ENCODE assay signal across 17 cellular contexts in genomic region chr2:128311216-128311754, GRCh38. TPM values are rescaled to one million over a fixed set of nuclear protein-coding genes. Genes with fewer than 3 reads are reported as not detected.
DNase-seq lines count a peak whose midpoint lies in the region; ATAC-seq and TF ChIP-seq lines count a peak whose summit lies in the region.
"Had no signal": no experiment of that assay in that cellular context is flagged by ENCODE, and none has a peak within 500 bp of the region (broad histone marks: within the 10 kb centered on the region; RNA-seq: fewer than 3 reads in every experiment).

No MANE protein-coding gene starts in this region.

- H3K9me3 Mint-ChIP-seq in GM23338 = no peaks in the 10 kb centered on the region
- H3K9me3 Mint-ChIP-seq in endodermal cell = no peaks in the 10 kb centered on the region
- H3K9me3 Mint-ChIP-seq: activated naive CD8-positive, alpha-beta T cell treated with anti-CD3 and anti-CD28 coated beads, Interleukin-2, amount 10 ng/mL, durations not matched to agents 7 days and 5 days; activated T-cell treated with anti-CD3 and anti-CD28 coated beads, Interleukin-2, amount 50 U/mL, for 4 hours; CD14-positive monocyte; memory B cell; T-cell had no signal

- H3K79me2 ChIP-seq in GM23338 (replicated peaks; ENCODE audit: insufficient read depth) (peaks cover 100% of the 10 kb centered on the region), osteoblast (ENCODE audit: insufficient read depth, low read length) (peaks cover 41% of the 10 kb centered on the region)

- H2AFZ ChIP-seq in GM23338 (no peak overlapping the region), osteoblast (ENCODE audit: low read length) (no peak overlapping the region)

- H3K4me1 Mint-ChIP-seq in GM23338 (peaks cover 53% of the 10 kb centered on the region), endodermal cell (peaks cover 73% of the 10 kb centered on the region)

- H3K36me3 Mint-ChIP-seq in GM23338 (ENCODE audit: low read depth) (peaks cover 15% of the 10 kb centered on the region), endodermal cell (ENCODE audit: low read depth) (peaks cover 20% of the 10 kb centered on the region)
- H3K36me3 Mint-ChIP-seq: activated naive CD8-positive, alpha-beta T cell treated with anti-CD3 and anti-CD28 coated beads, Interleukin-2, amount 10 ng/mL, durations not matched to agents 7 days and 5 days; T-cell had no signal

- H3K27ac Mint-ChIP-seq in GM23338 (peak overlapping the region; percentile 14; the same call in 1 of the 2 replicates), endodermal cell (no peak overlapping the region)
- H3K27ac Mint-ChIP-seq: activated naive CD8-positive, alpha-beta T cell treated with anti-CD3 and anti-CD28 coated beads, Interleukin-2, amount 10 ng/mL, durations not matched to agents 7 days and 5 days; memory B cell; T-cell had no signal

- H3K4me3 ChIP-seq in GM23338 (no peak overlapping the region), endodermal cell (ENCODE audit: low read length) (no peak overlapping the region), osteoblast (ENCODE audit: insufficient read depth, low read length) (no peak overlapping the region)
- H3K4me3 ChIP-seq: body of pancreas, K562 had no signal

- WGBS in endodermal cell (ENCODE audit: insufficient coverage in 1 of 2, insufficient read length in 1 of 2), 2 experiments = 91 to 100% methylated on average over 2 to 7 of the region's 7 CpGs

- no peaks in the 10 kb centered on the region for H3K9me2 ChIP-seq in GM23338 (ENCODE audit: insufficient read depth)

- H3K9me3 ChIP-seq in endodermal cell (ENCODE audit: control insufficient read depth, low read length) = no peaks in the 10 kb centered on the region
- no peaks in the 10 kb centered on the region for H3K9me3 ChIP-seq in osteoblast (ENCODE audit: low read depth, low read length)
- H3K9me3 ChIP-seq: body of pancreas had no signal

- H3K27me3 ChIP-seq in GM23338 (ENCODE audit: insufficient read depth) = no peaks in the 10 kb centered on the region
- no peaks in the 10 kb centered on the region for H3K27me3 ChIP-seq in endodermal cell (ENCODE audit: control insufficient read depth, insufficient read depth, low read length, poor library complexity, severe bottlenecking)
- no peaks in the 10 kb centered on the region for H3K27me3 ChIP-seq in osteoblast (ENCODE audit: insufficient read depth, low read length)
- H3K27me3 ChIP-seq: body of pancreas had no signal

- TF ChIP-seq CTCF in GM23338 (conservative IDR thresholded peaks at IDR 0.05; ENCODE audit: low read depth in 2 of 2) (no peak), endodermal cell (conservative IDR thresholded peaks at IDR 0.05) (no peak), osteoblast (IDR thresholded peaks at IDR 0.05; ENCODE audit: extremely low read depth, low read depth, low read length) (no peak)

- no peaks in the 10 kb centered on the region for H3F3A ChIP-seq in GM23338 (replicated peaks; ENCODE audit: low read depth)

- H3K4me1 ChIP-seq in GM23338 (ENCODE audit: insufficient read depth) = peaks cover 20% of the 10 kb centered on the region
- peaks cover 52% of the 10 kb centered on the region for H3K4me1 ChIP-seq in endodermal cell (ENCODE audit: control insufficient read depth, insufficient read depth, low read length)
- peaks cover 21% of the 10 kb centered on the region for H3K4me1 ChIP-seq in osteoblast (ENCODE audit: insufficient read depth, low read length)

- H3K36me3 ChIP-seq in GM23338 (ENCODE audit: insufficient read depth) = no peaks in the 10 kb centered on the region
- peaks cover 87% of the 10 kb centered on the region for H3K36me3 ChIP-seq in endodermal cell (ENCODE audit: control insufficient read depth, insufficient read depth, low read length)
- peaks cover 6% of the 10 kb centered on the region for H3K36me3 ChIP-seq in osteoblast (ENCODE audit: insufficient read depth, low read length)

- peaks cover 6% of the 10 kb centered on the region for H3K27me3 Mint-ChIP-seq in GM23338 (ENCODE audit: insufficient read depth, low read depth, poor library complexity)
- H3K27me3 Mint-ChIP-seq in endodermal cell (ENCODE audit: insufficient read depth) = no peaks in the 10 kb centered on the region
- H3K27me3 Mint-ChIP-seq: activated naive CD8-positive, alpha-beta T cell treated with anti-CD3 and anti-CD28 coated beads, Interleukin-2, amount 10 ng/mL, durations not matched to agents 7 days and 5 days; memory B cell; T-cell had no signal

- DNase-seq in activated CD8-positive, alpha-beta memory T cell treated with anti-CD3 and anti-CD28 coated beads for 24 hours = peak; percentile 47
- no peak for DNase-seq in activated CD8-positive, alpha-beta memory T cell treated with anti-CD3 and anti-CD28 coated beads, Interleukin-2, amount 50 U/mL, for 4 hours
- DNase-seq in GM23338 (ENCODE audit: low spot score) = no peak
- DNase-seq in endodermal cell = peak; percentile 41
- peak; percentile 68 for DNase-seq in osteoblast (ENCODE audit: insufficient read length, low spot score, missing footprints)
- DNase-seq in T-helper 9 cell = no peak
- DNase-seq in NCI-H2171 (lab: John Stamatoyannopoulos, UW) = no peak
- no peak for DNase-seq in kidney tubule cell (ENCODE audit: low spot score)
- DNase-seq: NCI-H187, NCI-H446 treated with DMSO at 0.1 percent for 48 hours had no signal

- H4K20me1 ChIP-seq in GM23338 (replicated peaks; ENCODE audit: insufficient read depth) = peaks cover 83% of the 10 kb centered on the region
- H4K20me1 ChIP-seq in osteoblast (ENCODE audit: insufficient read depth, low read length) = peaks cover 57% of the 10 kb centered on the region

- no peak overlapping the region for H3K4me3 Mint-ChIP-seq in GM23338
- H3K4me3 Mint-ChIP-seq in endodermal cell = no peak overlapping the region
- H3K4me3 Mint-ChIP-seq: activated naive CD8-positive, alpha-beta T cell treated with anti-CD3 and anti-CD28 coated beads, Interleukin-2, amount 10 ng/mL, durations not matched to agents 7 days and 5 days; activated T-cell treated with anti-CD3 and anti-CD28 coated beads, Interleukin-2, amount 50 U/mL, for 4 hours; CD14-positive monocyte; memory B cell; T-cell had no signal

- no peak for ATAC-seq in GM23338
- ATAC-seq: activated T-cell treated with anti-CD3 and anti-CD28 coated beads, Interleukin-2, amount 50 U/mL, for 4 hours; body of pancreas; K562; T-cell had no signal

- H3K4me2 ChIP-seq in GM23338 = no peak overlapping the region
- no peak overlapping the region for H3K4me2 ChIP-seq in osteoblast (ENCODE audit: insufficient read depth, low read length)

- no peak overlapping the region for H3K27ac ChIP-seq in GM23338 (ENCODE audit: low read depth)
- H3K27ac ChIP-seq in endodermal cell (ENCODE audit: low read depth, low read length) = no peak overlapping the region
- H3K27ac ChIP-seq in osteoblast (ENCODE audit: low read depth, low read length) = no peak overlapping the region

- no peak overlapping the region for H3K9ac ChIP-seq in endodermal cell (ENCODE audit: extremely low read depth, low read length, poor library complexity, severe bottlenecking)

TF ChIP-seq in GM23338, 12 proteins besides CTCF, POLR2A, EP300 and RAD21 (continues in another document):
- TF ChIP-seq JUNB (IDR thresholded peaks at IDR 0.05; ENCODE audit: unreplicated experiment) (no peak), EZH2 (IDR thresholded peaks at IDR 0.05; ENCODE audit: low read depth, unreplicated experiment) (no peak), CREB1 (CRISPR knock-in tag; IDR thresholded peaks at IDR 0.05; ENCODE audit: low read depth) (no peak), NANOG (IDR thresholded peaks at IDR 0.05; ENCODE audit: borderline replicate concordance) (no peak), POLR2AphosphoS5 (IDR thresholded peaks at IDR 0.05; ENCODE audit: low read depth) (no peak), STAT1 (IDR thresholded peaks at IDR 0.05; ENCODE audit: unreplicated experiment) (no peak), ZNF114 (CRISPR knock-in tag; IDR thresholded peaks at IDR 0.05) (no peak), ZNF331 (CRISPR knock-in tag; IDR thresholded peaks at IDR 0.05; ENCODE audit: low read depth) (no peak), ETS1 (IDR thresholded peaks at IDR 0.05) (no peak)
- TF ChIP-seq, protein P1, sequence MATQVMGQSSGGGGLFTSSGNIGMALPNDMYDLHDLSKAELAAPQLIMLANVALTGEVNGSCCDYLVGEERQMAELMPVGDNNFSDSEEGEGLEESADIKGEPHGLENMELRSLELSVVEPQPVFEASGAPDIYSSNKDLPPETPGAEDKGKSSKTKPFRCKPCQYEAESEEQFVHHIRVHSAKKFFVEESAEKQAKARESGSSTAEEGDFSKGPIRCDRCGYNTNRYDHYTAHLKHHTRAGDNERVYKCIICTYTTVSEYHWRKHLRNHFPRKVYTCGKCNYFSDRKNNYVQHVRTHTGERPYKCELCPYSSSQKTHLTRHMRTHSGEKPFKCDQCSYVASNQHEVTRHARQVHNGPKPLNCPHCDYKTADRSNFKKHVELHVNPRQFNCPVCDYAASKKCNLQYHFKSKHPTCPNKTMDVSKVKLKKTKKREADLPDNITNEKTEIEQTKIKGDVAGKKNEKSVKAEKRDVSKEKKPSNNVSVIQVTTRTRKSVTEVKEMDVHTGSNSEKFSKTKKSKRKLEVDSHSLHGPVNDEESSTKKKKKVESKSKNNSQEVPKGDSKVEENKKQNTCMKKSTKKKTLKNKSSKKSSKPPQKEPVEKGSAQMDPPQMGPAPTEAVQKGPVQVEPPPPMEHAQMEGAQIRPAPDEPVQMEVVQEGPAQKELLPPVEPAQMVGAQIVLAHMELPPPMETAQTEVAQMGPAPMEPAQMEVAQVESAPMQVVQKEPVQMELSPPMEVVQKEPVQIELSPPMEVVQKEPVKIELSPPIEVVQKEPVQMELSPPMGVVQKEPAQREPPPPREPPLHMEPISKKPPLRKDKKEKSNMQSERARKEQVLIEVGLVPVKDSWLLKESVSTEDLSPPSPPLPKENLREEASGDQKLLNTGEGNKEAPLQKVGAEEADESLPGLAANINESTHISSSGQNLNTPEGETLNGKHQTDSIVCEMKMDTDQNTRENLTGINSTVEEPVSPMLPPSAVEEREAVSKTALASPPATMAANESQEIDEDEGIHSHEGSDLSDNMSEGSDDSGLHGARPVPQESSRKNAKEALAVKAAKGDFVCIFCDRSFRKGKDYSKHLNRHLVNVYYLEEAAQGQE (IDR thresholded peaks at IDR 0.05; ENCODE audit: unreplicated experiment) = no peak

RNA-seq across cellular contexts. Expression of gene HS6ST1, which starts 7.4 kb away (rescaled TPM):
- total RNA-seq in GM23338 (2014; rRNA removed; shearing (Covaris generic)) = 76.4 and 106 TPM in 2 replicates
- polyA plus RNA-seq in GM23338 (2016; fragmentation: Nextera tagmentation; extraction: Ambion mirVana) = 21.1 and 22.5 TPM in 2 replicates
- total RNA-seq in endodermal cell (100 to 1,000 TPM in 1 of 2 donors, 10 to 100 TPM in 1; 93.0 to 106 TPM), osteoblast (16.5 and 18.8 TPM in 2 replicates)
- 81.5 TPM for polyA plus RNA-seq in endodermal cell (2013, experiment 1 of 2)
- polyA plus RNA-seq in endodermal cell (2013, experiment 2 of 2) = 79.0 TPM

Comparison
In these comparisons a context has a peak if more than half of its experiments do, and no peak if none do; other contexts are left out.
1. DNase-seq: peak in activated CD8-positive, alpha-beta memory T cell treated with anti-CD3 and anti-CD28 coated beads for 24 hours (single experiment), endodermal cell (single experiment) and osteoblast (single experiment); none in activated CD8-positive, alpha-beta memory T cell treated with anti-CD3 and anti-CD28 coated beads, Interleukin-2, amount 50 U/mL, for 4 hours (single experiment), GM23338 (single experiment), T-helper 9 cell (single experiment), NCI-H2171 (single experiment) and kidney tubule cell (single experiment).